In genomic region chr1:168178227-168178637, GRCh38 we compare ENCODE assay signal across 8 cellular contexts. TPM values are rescaled to one million over a fixed set of nuclear protein-coding genes. Genes with fewer than 3 reads are reported as not detected.
A peak's percentile ranks its signal among the peaks of the same experiment; 100 is the strongest.
DNase-seq lines count a peak whose midpoint lies in the region; ATAC-seq and TF ChIP-seq lines count a peak whose summit lies in the region.

No MANE protein-coding gene starts in this region.

- H3K4me1 ChIP-seq in hepatocyte (ENCODE audit: insufficient read depth) = no peaks in the 10 kb centered on the region
- H3K4me1 ChIP-seq in stomach smooth muscle (ENCODE audit: control insufficient read depth, insufficient read depth, low read length) = peaks cover 7% of the 10 kb centered on the region

- 72% methylated on average over 5 of the region's 5 CpGs for WGBS in hepatocyte (ENCODE audit: low lambda C conversion rate, missing lambda C conversion rate)

- no peak overlapping the region; the same call in 1 of the 2 replicates for H3K27ac ChIP-seq in WERI-Rb-1
- peak overlapping the region; percentile 90 for H3K27ac ChIP-seq in hepatocyte
- peak overlapping the region; percentile 85 for H3K27ac ChIP-seq in stomach smooth muscle (ENCODE audit: low read length)

- H3K36me3 ChIP-seq in WERI-Rb-1 = no peaks in the 10 kb centered on the region
- H3K36me3 ChIP-seq in hepatocyte (replicated peaks; ENCODE audit: insufficient read depth, low read depth) = no peaks in the 10 kb centered on the region
- no peaks in the 10 kb centered on the region for H3K36me3 ChIP-seq in stomach smooth muscle (ENCODE audit: control insufficient read depth in 2 of 2, insufficient read depth in 2 of 2, low read length in 2 of 2)

- no peaks in the 10 kb centered on the region for H3K9me2 ChIP-seq in hepatocyte (replicated peaks; ENCODE audit: insufficient read depth)

- H3K4me2 ChIP-seq in hepatocyte = peak overlapping the region; percentile 55

- peak overlapping the region; percentile 65 to 76 for H3K9ac ChIP-seq in stomach smooth muscle (ENCODE audit: low read length in 2 of 2)

- H4K20me1 ChIP-seq in hepatocyte (ENCODE audit: insufficient read depth, poor library complexity, severe bottlenecking) = no peaks in the 10 kb centered on the region

- H3K4me3 ChIP-seq in WERI-Rb-1 (ENCODE audit: low read depth, low read length) (peak overlapping the region; percentile 68), hepatocyte (no peak overlapping the region), stomach smooth muscle (ENCODE audit: low read length in 2 of 2) (peak overlapping the region; percentile 54 to 97)

- TF ChIP-seq CTCF in WERI-Rb-1 (IDR thresholded peaks at IDR 0.05; ENCODE audit: low read depth, low read length) (no peak), hepatocyte (IDR thresholded peaks at IDR 0.05; ENCODE audit: poor library complexity) (no peak)

- DNase-seq in WERI-Rb-1 = no peak
- DNase-seq in hepatocyte (ENCODE audit: low spot score) = no peak
- no peak for DNase-seq in stimulated activated CD4-positive, alpha-beta T cell treated with anti-CD3 and anti-CD28 coated beads, Interleukin-4, amount 100 ng/mL, for 4 hours
- no peak for DNase-seq in activated gamma-delta T cell treated with Interleukin-2 at 50 U/mL for 16 hours
- DNase-seq in SW480 (ENCODE audit: low spot score) = no peak
- no peak for DNase-seq in NCI-H510A treated with DMSO at 0.1 percent for 48 hours (lab: John Stamatoyannopoulos, UW)

- H3K9me3 ChIP-seq in WERI-Rb-1 (ENCODE audit: severe bottlenecking) (no peaks in the 10 kb centered on the region), hepatocyte (ENCODE audit: low read depth) (no peaks in the 10 kb centered on the region), stomach smooth muscle (ENCODE audit: control insufficient read depth in 2 of 2, low read length in 2 of 2) (no peaks in the 10 kb centered on the region)

- H3K79me2 ChIP-seq in hepatocyte = peaks cover 34% of the 10 kb centered on the region

- peak overlapping the region; percentile 48 for H2AFZ ChIP-seq in hepatocyte

- peak; percentile 0 for ATAC-seq in GM18867 (IDR thresholded peaks at IDR 0.05; ENCODE audit: unreplicated experiment)

- no peaks in the 10 kb centered on the region for H3K27me3 ChIP-seq in WERI-Rb-1 (ENCODE audit: insufficient read depth, low read depth, severe bottlenecking)
- H3K27me3 ChIP-seq in hepatocyte = no peaks in the 10 kb centered on the region
- H3K27me3 ChIP-seq in stomach smooth muscle (ENCODE audit: control insufficient read depth in 1 of 2, insufficient read depth in 2 of 2, low read length in 2 of 2) = no peaks in the 10 kb centered on the region

RNA-seq across cellular contexts. Expression of gene TIPRL, which starts 0.5 kb away (rescaled TPM):
- total RNA-seq in hepatocyte = 42.6 and 47.6 TPM in 2 replicates
- 38.1 and 44.2 TPM in 2 replicates for polyA plus RNA-seq in hepatocyte

RNA-seq across cellular contexts. Expression of gene GPR161, which starts 41.5 kb away (rescaled TPM):
- total RNA-seq in hepatocyte = 13.6 and 15.9 TPM in 2 replicates
- 19.3 and 22.4 TPM in 2 replicates for polyA plus RNA-seq in hepatocyte

RNA-seq across cellular contexts. Expression of gene SFT2D2, which starts 47.6 kb away (rescaled TPM):
- 36.9 and 43.1 TPM in 2 replicates for total RNA-seq in hepatocyte
- polyA plus RNA-seq in hepatocyte = 31.2 and 31.5 TPM in 2 replicates
